25 cellular contexts compared by ENCODE assay signal in genomic region chr4:20196476-20196875, GRCh38. TPM values are rescaled to one million over a fixed set of nuclear protein-coding genes. Genes with fewer than 3 reads are reported as not detected.
"Had no signal": no experiment of that assay in that cellular context is flagged by ENCODE, and none has a peak within 500 bp of the region (broad histone marks: within the 10 kb centered on the region; RNA-seq: fewer than 3 reads in every experiment).

No MANE protein-coding gene starts in this region.

- H3K4me3 ChIP-seq: heart right ventricle, pancreas, psoas muscle, skin epidermis, suprapubic skin, tibial nerve had no signal

- H3K9me3 ChIP-seq: heart right ventricle, neutrophil, pancreas, psoas muscle, suprapubic skin, tibial nerve had no signal

- DNase-seq: activated CD4-positive, alpha-beta T cell treated with anti-CD3 and anti-CD28 coated beads, Interleukin-2, amount 50 U/mL, for 4 hours; activated CD8-positive, alpha-beta memory T cell treated with anti-CD3 and anti-CD28 coated beads for 24 hours; activated CD8-positive, alpha-beta memory T cell treated with anti-CD3 and anti-CD28 coated beads, Interleukin-2, amount 50 U/mL, for 4 hours; activated T-cell treated with anti-CD3 and anti-CD28 coated beads, Interleukin-2, amount 50 U/mL, for 24 hours; aorta; central memory CD4-positive, alpha-beta T cell; effector memory CD4-positive, alpha-beta T cell; heart right ventricle; islet precursor cell; left cardiac atrium; pancreas; psoas muscle; right cardiac atrium; stimulated activated CD4-positive, alpha-beta T cell treated with anti-CD3 and anti-CD28 coated beads, Interleukin-2, amount 100 ng/mL, for 24 hours; stimulated activated naive CD8-positive, alpha-beta T cell treated with anti-CD3 and anti-CD28 coated beads, Interleukin-15, amount 100 ng/mL, for 72 hours had no signal

- H3K36me3 ChIP-seq: heart right ventricle, neutrophil, pancreas, suprapubic skin, tibial nerve had no signal

- H3K27me3 ChIP-seq: heart right ventricle, neutrophil, pancreas, suprapubic skin, tibial nerve had no signal

- H3K27ac ChIP-seq: neutrophil, pancreas, psoas muscle, suprapubic skin, tibial nerve had no signal

- ATAC-seq: activated naive CD4-positive, alpha-beta T cell treated with anti-CD3 and anti-CD28 coated beads, Interleukin-2, amount 50 U/mL, for 72 hours; activated T-helper 17 cell treated with anti-CD3 and anti-CD28 coated beads, Interleukin-2, amount 50 U/mL, for 72 hours; esophagus mucosa; heart right ventricle; left cardiac atrium; pancreas; psoas muscle; right cardiac atrium; stimulated activated effector memory CD8-positive, alpha-beta T cell treated with anti-CD3 and anti-CD28 coated beads, Interleukin-12 subunit alpha, Interleukin-12 subunit beta, amount 100 ng/mL, for 72 hours; stimulated activated naive CD8-positive, alpha-beta T cell treated with anti-CD3 and anti-CD28 coated beads, Interleukin-15, amount 100 ng/mL, for 72 hours; WTC11 had no signal

- H3K4me1 ChIP-seq: psoas muscle had no signal

RNA-seq across cellular contexts. Expression of gene SLIT2, which starts 55.2 kb away (rescaled TPM):
- total RNA-seq: activated naive CD4-positive, alpha-beta T cell treated with anti-CD3 and anti-CD28 coated beads, Interleukin-2, amount 50 U/mL, for 72 hours; activated T-helper 17 cell treated with anti-CD3 and anti-CD28 coated beads, Interleukin-2, amount 50 U/mL, for 72 hours; mononuclear cell had no signal
